Comparison of ENCODE assay signal across 8 cellular contexts in genomic region chr9:20683351-20684034, GRCh38. TPM values are rescaled to one million over a fixed set of nuclear protein-coding genes. Genes with fewer than 3 reads are reported as not detected.
A peak's percentile ranks its signal among the peaks of the same experiment; 100 is the strongest.
DNase-seq lines count a peak whose midpoint lies in the region; ATAC-seq and TF ChIP-seq lines count a peak whose summit lies in the region.

No MANE protein-coding gene starts in this region.

- H3K4me3 ChIP-seq in Karpas-422 (ENCODE audit: low read length): peak overlapping the region; percentile 97
- peak overlapping the region; percentile 88 for H3K4me3 ChIP-seq in WI38 (ENCODE audit: low read depth, low read length)
- peak overlapping the region; percentile 71 to 99 (median 84) for H3K4me3 ChIP-seq in right lobe of liver

- H3K36me3 ChIP-seq in Karpas-422 (ENCODE audit: insufficient read depth, low read length): no peaks in the 10 kb centered on the region
- H3K36me3 ChIP-seq in right lobe of liver: no peaks in the 10 kb centered on the region

- H3K4me1 ChIP-seq in Karpas-422 (ENCODE audit: low read length) (peaks cover 18% of the 10 kb centered on the region), right lobe of liver (peaks cover 0 to 13% (median 2%) of the 10 kb centered on the region in 4 donors)

- no peak for TF ChIP-seq POLR2A in right lobe of liver (IDR thresholded peaks at IDR 0.05)

- peak overlapping the region; percentile 81 for H3K9ac ChIP-seq in Karpas-422 (ENCODE audit: low read length)

- H3K27ac ChIP-seq in Karpas-422 (ENCODE audit: low read length) (no peak overlapping the region), cingulate gyrus (ENCODE audit: low read depth, low read length) (peak overlapping the region; percentile 67), right lobe of liver (peak overlapping the region; percentile 57 to 94 (median 66))

- H3K27me3 ChIP-seq in Karpas-422 (ENCODE audit: low read length) (no peaks in the 10 kb centered on the region), right lobe of liver (no peaks in the 10 kb centered on the region)

- H3K4me2 ChIP-seq in Karpas-422 (ENCODE audit: low read depth, low read length, poor library complexity, severe bottlenecking): peak overlapping the region; percentile 99

- H3K9me3 ChIP-seq in Karpas-422 (ENCODE audit: low read length) (no peaks in the 10 kb centered on the region), right lobe of liver (no peaks in the 10 kb centered on the region)

- TF ChIP-seq CTCF in WI38 (IDR thresholded peaks at IDR 0.05; ENCODE audit: low read depth, low read length) (no peak), right lobe of liver (IDR thresholded peaks at IDR 0.05) (no peak)

- no peaks in the 10 kb centered on the region for H3K79me2 ChIP-seq in Karpas-422 (ENCODE audit: low read length)

- 0 out of 2 replicates have a peak, but pooled peaks cover 13% of the 10 kb centered on the region for H4K20me1 ChIP-seq in Karpas-422 (ENCODE audit: insufficient read depth, low read depth, low read length)

- ATAC-seq in GM21360 (IDR thresholded peaks at IDR 0.05; ENCODE audit: unreplicated experiment): peak; percentile 14
- peak; percentile 14 to 25 (median 22) for ATAC-seq in right lobe of liver

- DNase-seq in CD1c-positive myeloid dendritic cell (ENCODE audit: extremely low spot score) (peak; percentile 59), Karpas-422 (peak; percentile 58), right lobe of liver (peak; percentile 42 to 61 (median 54)), HPDE6-E6E7 (ENCODE audit: extremely low spot score) (no peak)
- DNase-seq in stimulated activated CD4-positive, alpha-beta T cell treated with anti-CD3 and anti-CD28 coated beads, Interleukin-4, amount 100 ng/mL, for 48 hours (ENCODE audit: low read depth in 2 of 2): peak; percentile 6 to 23

- peak overlapping the region; percentile 98 for H2AFZ ChIP-seq in Karpas-422 (ENCODE audit: low read length)

- WGBS in right lobe of liver (ENCODE audit: insufficient coverage, low coverage, low lambda C conversion rate, missing lambda C conversion rate): 4% methylated on average over 25 of the region's 27 CpGs

- H3K9me2 ChIP-seq in Karpas-422 (replicated peaks; ENCODE audit: insufficient read depth, low read length): no peaks in the 10 kb centered on the region

- intact Hi-C loops in right lobe of liver (cut with DNase I): no loop called here

RNA-seq across cellular contexts. Expression of gene FOCAD, which starts 0.6 kb away (rescaled TPM):
- total RNA-seq in Karpas-422 (2014; rRNA removed; shearing (Covaris generic); ENCODE audit: low replicate concordance): 9.3 and 34.9 TPM in 2 replicates
- total RNA-seq in right lobe of liver: 10 to 100 TPM in 2 of 6 experiments, 1 to 10 TPM in 4; 6.4 to 18.3 (median 7.8) TPM
